ENCODE assay signal across 9 cellular contexts in genomic region chr3:64238971-64239667, GRCh38. TPM values are rescaled to one million over a fixed set of nuclear protein-coding genes. Genes with fewer than 3 reads are reported as not detected.
DNase-seq lines count a peak whose midpoint lies in the region; ATAC-seq, FAIRE-seq and TF ChIP-seq lines count a peak whose summit lies in the region.
"Had no signal": no experiment of that assay in that cellular context is flagged by ENCODE, and none has a peak within 500 bp of the region (broad histone marks: within the 10 kb centered on the region; RNA-seq: fewer than 3 reads in every experiment).

No MANE protein-coding gene starts in this region.

- WGBS in gastroesophageal sphincter (ENCODE audit: low coverage in 1 of 2), 2 donors: 0% methylated on average over 2 to 3 of the region's 12 CpGs
- 71 to 72% methylated on average over 12 of the region's 12 CpGs for WGBS in pancreas, 2 donors

- no peak for TF ChIP-seq POLR2A in gastroesophageal sphincter (IDR thresholded peaks at IDR 0.05)

- DNase-seq in EH (ENCODE audit: low read depth): peak; percentile 99
- peak; percentile 74 to 78 for DNase-seq in SJCRH30
- DNase-seq in pancreas: peak in 5 of 6 donors; percentile 17 to 47 (median 30)
- DNase-seq in HuH-7.5 (ENCODE audit: low spot score): no peak
- DNase-seq in NOMO-1 (lab: John Stamatoyannopoulos, UW; ENCODE audit: unreplicated experiment in 2 of 2): no peak

- H3K4me3 ChIP-seq in SJCRH30 (peak overlapping the region; percentile 21; the same call in 1 of the 2 replicates), gastroesophageal sphincter (no peak overlapping the region), pancreas (no peak overlapping the region)
- H3K4me3 ChIP-seq: GM12878 had no signal

- no peaks in the 10 kb centered on the region for H3K9me3 ChIP-seq in SJCRH30 (replicated peaks)
- H3K9me3 ChIP-seq in gastroesophageal sphincter: peaks cover 0 to 13% (median 0%) of the 10 kb centered on the region in 3 donors
- no peaks in the 10 kb centered on the region for H3K9me3 ChIP-seq in pancreas

- H3K4me1 ChIP-seq in SJCRH30 (peaks cover 6% of the 10 kb centered on the region; the same call in 1 of the 2 replicates), gastroesophageal sphincter (peaks cover 3 to 63% (median 3%) of the 10 kb centered on the region in 3 donors), pancreas (no peaks in the 10 kb centered on the region)

- no peak for TF ChIP-seq EP300 in gastroesophageal sphincter (IDR thresholded peaks at IDR 0.05)

- H3K27me3 ChIP-seq in SJCRH30: no peaks in the 10 kb centered on the region
- H3K27me3 ChIP-seq in gastroesophageal sphincter: no peaks in the 10 kb centered on the region
- H3K27me3 ChIP-seq in pancreas: no peaks in the 10 kb centered on the region

- H3K36me3 ChIP-seq in SJCRH30 (no peaks in the 10 kb centered on the region), gastroesophageal sphincter (peaks cover 0 to 27% of the 10 kb centered on the region in 2 donors), pancreas (no peaks in the 10 kb centered on the region)

- no peak for FAIRE-seq in pancreas (lab: Jason Lieb, UNC)
- FAIRE-seq: GM12878 had no signal

- ATAC-seq in gastroesophageal sphincter (peak; percentile 97), pancreas (peak; percentile 60 to 82 (median 77)), GM21515 (IDR thresholded peaks at IDR 0.05; ENCODE audit: unreplicated experiment) (no peak), GM21528 (IDR thresholded peaks at IDR 0.05; ENCODE audit: low FRiP score, unreplicated experiment) (no peak)
- ATAC-seq: GM12878 had no signal

- intact Hi-C loops in pancreas (cut with DNase I): no loop called here

- peak overlapping the region; percentile 41 for H3K27ac ChIP-seq in SJCRH30
- peak overlapping the region; percentile 75 to 87 (median 84) for H3K27ac ChIP-seq in gastroesophageal sphincter
- H3K27ac ChIP-seq in pancreas: peak overlapping the region in 1 of 4 donors; percentile 5

- TF ChIP-seq CTCF in gastroesophageal sphincter (IDR thresholded peaks at IDR 0.05) (no peak), pancreas (IDR thresholded peaks at IDR 0.05) (no peak)

RNA-seq across cellular contexts. Expression of gene PRICKLE2, which starts 13.9 kb away (rescaled TPM):
- 0.23 and 0.65 TPM in 2 replicates for total RNA-seq in SJCRH30 (2014; rRNA removed; shearing (Covaris generic))
- total RNA-seq in gastroesophageal sphincter (100 to 1,000 TPM in 2 of 4 donors, 10 to 100 TPM in 2; 77.3 to 109 (median 96.7) TPM), pancreas (10 to 100 TPM in 2 of 6 donors, 1 to 10 TPM in 4; 5.0 to 13.9 (median 8.7) TPM)
- 1 to 10 TPM; 1.5 to 4.1 TPM for polyA plus RNA-seq in pancreas

Comparison
In these comparisons a context has a peak if more than half of its experiments do, and no peak if none do; other contexts are left out.
1. DNase-seq: peak in EH (single experiment), SJCRH30 (2 of 2) and pancreas (5 of 6); none in HuH-7.5 (single experiment) and NOMO-1 (0 of 2).
2. ATAC-seq: peak in gastroesophageal sphincter (single experiment) and pancreas (4 of 4); none in GM21515 (single experiment) and GM21528 (single experiment).
3. RNA of gene PRICKLE2, which starts 13.9 kb away (total RNA-seq): 77.3 to 109 TPM in gastroesophageal sphincter; 5.0 to 13.9 TPM in pancreas and 0.23 to 0.65 TPM in SJCRH30; every median in the first group is over 4 times any median in the second.